In the genomic region with DNA sequence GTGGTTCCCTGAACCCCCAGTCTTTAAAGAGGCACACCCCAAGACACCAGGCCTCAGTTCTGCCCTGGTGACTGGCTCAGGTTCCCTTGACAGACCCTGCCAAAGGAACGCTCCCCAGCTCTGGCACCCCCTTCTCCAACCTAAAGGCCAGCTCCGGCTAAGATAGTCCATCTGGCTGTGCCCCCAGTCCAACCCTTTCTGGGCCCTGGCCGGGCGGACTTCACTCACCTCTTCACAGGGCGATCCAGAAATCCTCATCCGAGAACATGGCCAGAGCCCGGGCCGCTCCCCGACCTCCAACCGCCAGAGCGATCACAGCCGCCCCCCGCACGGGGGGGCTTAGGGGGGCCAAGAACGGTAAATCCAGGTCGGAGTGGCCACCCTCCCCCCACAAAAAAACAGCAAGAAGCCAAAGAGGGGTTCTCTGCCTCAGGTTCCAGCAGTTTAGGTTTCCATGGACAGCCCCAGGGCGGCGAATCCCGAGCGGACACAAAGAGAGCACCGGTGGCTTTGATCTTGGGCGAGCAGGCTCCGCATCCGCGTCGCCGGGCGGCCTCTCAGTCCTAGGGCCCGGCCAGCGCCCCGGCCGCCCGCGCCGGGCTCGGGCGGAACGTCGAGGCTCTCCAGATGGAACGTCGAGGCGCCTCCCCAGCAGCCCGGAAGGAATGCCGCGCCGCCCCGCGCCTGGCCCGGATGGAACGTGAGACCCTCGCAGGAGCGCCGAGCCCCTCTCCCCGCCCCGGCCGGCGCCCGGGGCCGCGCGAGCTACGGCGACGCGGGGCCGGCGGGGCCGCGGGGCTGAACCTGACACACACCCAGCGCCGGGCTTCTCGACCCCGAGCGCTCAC, we compare ENCODE assay signal across 8 cellular contexts. TPM values are rescaled to one million over a fixed set of nuclear protein-coding genes. Genes with fewer than 3 reads are reported as not detected.
A peak's percentile ranks its signal among the peaks of the same experiment; 100 is the strongest.
DNase-seq lines count a peak whose midpoint lies in the region; ATAC-seq and TF ChIP-seq lines count a peak whose summit lies in the region.

No MANE protein-coding gene starts in this region.

- H3K27ac ChIP-seq in SJCRH30 (peak overlapping the region; percentile 94), uterus (peak overlapping the region; percentile 94 to 98)

- peaks cover 23% of the 10 kb centered on the region for H3K4me1 ChIP-seq in SJCRH30
- peaks cover 54% of the 10 kb centered on the region for H3K4me1 ChIP-seq in mononuclear cell (ENCODE audit: insufficient read depth, low read length)
- H3K4me1 ChIP-seq in uterus, result peaks cover 0 to 21% of the 10 kb centered on the region in 2 donors

- H3K9me3 ChIP-seq in SJCRH30 (replicated peaks), result no peaks in the 10 kb centered on the region
- no peaks in the 10 kb centered on the region for H3K9me3 ChIP-seq in mononuclear cell (ENCODE audit: low read depth, low read length)
- H3K9me3 ChIP-seq in uterus, result no peaks in the 10 kb centered on the region

- peak; percentile 14 for ATAC-seq in HG02885 (IDR thresholded peaks at IDR 0.05; ENCODE audit: poor library complexity, unreplicated experiment)
- ATAC-seq in GM18858 (IDR thresholded peaks at IDR 0.05; ENCODE audit: unreplicated experiment), result no peak

- TF ChIP-seq CTCF in uterus (IDR thresholded peaks at IDR 0.05), result no peak

- no peak for TF ChIP-seq POLR2A in uterus (IDR thresholded peaks at IDR 0.05)

- intact Hi-C loops in uterus (cut with DNase I; ENCODE audit: low total_unique reads), result loop anchor here (10.0 kb wide), 1 partner anchor 65 kb away; no protein-coding TSS in a partner anchor

- peaks cover 12% of the 10 kb centered on the region for H3K36me3 ChIP-seq in SJCRH30
- no peaks in the 10 kb centered on the region for H3K36me3 ChIP-seq in uterus

- DNase-seq in activated CD4-positive, alpha-beta T cell treated with anti-CD3 and anti-CD28 coated beads for 48 hours, result peak; percentile 36
- no peak for DNase-seq in activated CD4-positive, alpha-beta T cell treated with anti-CD3 and anti-CD28 coated beads for 1 hour
- DNase-seq in SJCRH30, result peak; percentile 41 to 50
- peak; percentile 69 for DNase-seq in ecto neural progenitor cell (ENCODE audit: low spot score)
- DNase-seq in uterus, result no peak

- peak overlapping the region; percentile 95 for H3K4me3 ChIP-seq in SJCRH30
- H3K4me3 ChIP-seq in mononuclear cell (ENCODE audit: low read length), result peak overlapping the region; percentile 91
- H3K4me3 ChIP-seq in uterus, result peak overlapping the region; percentile 61 to 93

- no peaks in the 10 kb centered on the region for H3K27me3 ChIP-seq in SJCRH30
- H3K27me3 ChIP-seq in mononuclear cell (ENCODE audit: insufficient read depth, low read length), result no peaks in the 10 kb centered on the region
- no peaks in the 10 kb centered on the region for H3K27me3 ChIP-seq in uterus

RNA-seq across cellular contexts. Expression of a gene that starts 1.0 kb away (rescaled TPM):
- total RNA-seq in SJCRH30 (2014; rRNA removed; shearing (Covaris generic)), result 30.1 and 31.2 TPM in 2 replicates
- total RNA-seq in mononuclear cell (47.8 TPM), uterus (100 to 1,000 TPM in 1 of 4 donors, 10 to 100 TPM in 3; 22.3 to 138 (median 38.2) TPM)

RNA-seq across cellular contexts. Expression of a gene that starts 10.2 kb away (rescaled TPM):
- 8.8 and 9.0 TPM in 2 replicates for total RNA-seq in SJCRH30 (2014; rRNA removed; shearing (Covaris generic))
- total RNA-seq in mononuclear cell (2.5 TPM), uterus (under 1 TPM in 1 of 4 donors, not detected in 3; 0.37 TPM)

RNA-seq across cellular contexts. Expression of a gene that starts 35.0 kb away (rescaled TPM):
- total RNA-seq in SJCRH30 (2014; rRNA removed; shearing (Covaris generic)), result 0.04 and 0.13 TPM in 2 replicates
- 0.21 TPM for total RNA-seq in mononuclear cell
- total RNA-seq in uterus, result 1 to 10 TPM in 2 of 4 donors, under 1 TPM in 1, not detected in 1; 0.26 to 1.7 (median 1.5) TPM

RNA-seq across cellular contexts. Expression of a gene that starts 41.0 kb away (rescaled TPM):
- total RNA-seq in SJCRH30 (2014; rRNA removed; shearing (Covaris generic)), result 37.1 and 43.0 TPM in 2 replicates
- total RNA-seq in mononuclear cell (29.8 TPM), uterus (10 to 100 TPM; 34.7 to 46.6 (median 39.6) TPM)

RNA-seq across cellular contexts. Expression of a gene that starts 51.0 kb away (rescaled TPM):
- 17.8 and 28.9 TPM in 2 replicates for total RNA-seq in SJCRH30 (2014; rRNA removed; shearing (Covaris generic))
- total RNA-seq in mononuclear cell (133 TPM), uterus (100 to 1,000 TPM in 1 of 4 donors, 10 to 100 TPM in 3; 22.1 to 114 (median 43.2) TPM)

Comparison
In these comparisons a context has a peak if more than half of its experiments do, and no peak if none do; other contexts are left out.
1. DNase-seq: peak in activated CD4-positive, alpha-beta T cell treated with anti-CD3 and anti-CD28 coated beads for 48 hours (single experiment), SJCRH30 (2 of 2) and ecto neural progenitor cell (single experiment); none in activated CD4-positive, alpha-beta T cell treated with anti-CD3 and anti-CD28 coated beads for 1 hour (single experiment) and uterus (0 of 2).
2. Peak in every context shown above with its lines, with median percentiles within 50 percentile points of each other: H3K4me3 ChIP-seq.